In the genomic region with DNA sequence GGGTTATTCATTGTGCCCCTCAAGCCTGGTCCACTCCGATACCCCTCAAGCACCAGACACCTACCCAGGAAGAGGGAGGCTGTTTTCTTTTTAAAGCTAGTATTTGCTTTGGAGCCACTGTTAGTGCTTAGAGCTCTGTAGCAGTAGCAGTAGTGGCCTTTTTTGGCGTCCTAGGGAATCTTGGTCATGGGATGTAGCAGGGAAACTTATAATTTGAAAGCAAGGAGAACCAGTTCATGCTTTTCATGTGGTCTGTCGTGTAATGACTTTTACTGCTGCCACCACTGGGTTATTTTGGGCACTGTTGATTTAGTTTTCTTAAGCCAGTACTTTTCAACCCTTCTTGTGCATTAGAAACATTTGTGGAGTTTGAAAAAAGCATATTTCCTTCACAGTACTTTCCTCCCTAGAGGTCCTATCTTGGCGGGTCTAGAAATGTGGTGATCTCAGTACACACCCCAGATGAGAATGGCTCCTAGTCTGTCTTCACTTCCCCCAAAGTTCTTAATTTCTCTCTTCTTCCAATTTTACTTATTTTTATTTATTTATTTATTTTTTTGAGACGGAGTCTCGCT, we compare ENCODE assay signal across 27 cellular contexts. TPM values are rescaled to one million over a fixed set of nuclear protein-coding genes. Genes with fewer than 3 reads are reported as not detected.
DNase-seq lines count a peak whose midpoint lies in the region; ATAC-seq, FAIRE-seq and TF ChIP-seq lines count a peak whose summit lies in the region.
"Had no signal": no experiment of that assay in that cellular context is flagged by ENCODE, and none has a peak within 500 bp of the region (broad histone marks: within the 10 kb centered on the region; RNA-seq: fewer than 3 reads in every experiment).

No MANE protein-coding gene starts in this region.

- ATAC-seq in Right ventricle myocardium inferior = peak; percentile 77
- ATAC-seq in left cardiac atrium = peak; percentile 41 to 46
- peak; percentile 80 for ATAC-seq in aorta (ENCODE audit: low FRiP score)
- ATAC-seq in HG03457 (IDR thresholded peaks at IDR 0.05; ENCODE audit: unreplicated experiment) = no peak
- ATAC-seq: GM12878; naive thymus-derived CD8-positive, alpha-beta T cell; stimulated activated naive B cell treated with anti-CD40 and anti-IgM and Interleukin-4, amounts not matched to agents 10 μg/mL and 1 μg/mL and 100 μg/mL, for 72 hours had no signal

- H3K36me3 ChIP-seq in aorta (ENCODE audit: control insufficient read depth in 1 of 2, insufficient read depth in 2 of 2, low read length in 1 of 2) = no peaks in the 10 kb centered on the region

- H3K4me1 Mint-ChIP-seq in osteocyte (ENCODE audit: unreplicated experiment) = peaks cover 8% of the 10 kb centered on the region

- DNase-seq in Right ventricle myocardium inferior (ENCODE audit: missing footprints) (no peak), cardiac septum (ENCODE audit: low spot score) (no peak), left cardiac atrium (no peak), osteocyte (ENCODE audit: extremely low spot score, unreplicated experiment) (no peak), aorta (no peak), urothelium cell line (ENCODE audit: low spot score) (no peak), substantia nigra (lab: John Stamatoyannopoulos, UW) (no peak)
- DNase-seq: 8988T; activated CD8-positive, alpha-beta memory T cell treated with anti-CD3 and anti-CD28 coated beads for 24 hours; activated naive CD4-positive, alpha-beta T cell treated with anti-CD3 and anti-CD28 coated beads, Interleukin-2, amount 50 U/mL, for 16 hours; activated T-cell treated with anti-CD3 and anti-CD28 coated beads, Interleukin-2, amount 50 U/mL, for 48 hours; DMS79; effector CD4-positive, alpha-beta T cell; erythroblast; Karpas-422; naive thymus-derived CD8-positive, alpha-beta T cell; NCI-H1694; NCI-H2171 treated with DMSO at 0.1 percent for 48 hours; NCI-H526; stimulated activated CD4-positive, alpha-beta T cell treated with anti-CD3 and anti-CD28 coated beads, Interleukin-2, amount 100 ng/mL, for 24 hours; stimulated activated naive B cell treated with anti-CD40 and anti-IgM and Interleukin-4, amounts not matched to agents 10 μg/mL and 1 μg/mL and 100 μg/mL, for 72 hours; T1000; trophoblast cell had no signal

- no peaks in the 10 kb centered on the region for H3K9me3 ChIP-seq in aorta (ENCODE audit: control insufficient read depth, low read length)

- no peak overlapping the region for H3K4me3 ChIP-seq in aorta (ENCODE audit: low read length in 2 of 2)
- H3K4me3 ChIP-seq: GM12878, skin epidermis had no signal

- H3K36me3 Mint-ChIP-seq in osteocyte (ENCODE audit: unreplicated experiment) = peaks cover 5% of the 10 kb centered on the region

- no peak for FAIRE-seq in urothelium cell line (lab: Jason Lieb, UNC)
- FAIRE-seq: GM12878 had no signal

- H3K27ac ChIP-seq in aorta (ENCODE audit: low read depth in 1 of 2, low read length in 2 of 2) = peak overlapping the region in 1 of 2 donors; percentile 51
- no peak overlapping the region for H3K27ac ChIP-seq in substantia nigra (ENCODE audit: low read depth, low read length, poor library complexity, severe bottlenecking)

- intact Hi-C loops in Right ventricle myocardium inferior (cut with DNase I) = no loop called here
- intact Hi-C loops in cardiac septum (cut with DNase I) = loop anchor here (5.0 kb wide), 1 partner anchor 48 kb away; the partner anchor contains the start of gene MARK3
- intact Hi-C loops in left cardiac atrium (cut with DNase I) = no loop called here
- intact Hi-C loops in aorta (cut with DNase I) = loop anchor here (5.0 kb wide), 2 partner anchors 38 to 48 kb away; partner anchors contain the start of gene MARK3 (in 1 of the 2)

- H3K27ac Mint-ChIP-seq in osteocyte (ENCODE audit: unreplicated experiment) = peak overlapping the region; percentile 35
- H3K27ac Mint-ChIP-seq: B cell; stimulated activated naive B cell treated with anti-CD40 and anti-IgM and Interleukin-4, amounts not matched to agents 10 μg/mL and 1 μg/mL and 100 μg/mL, for 72 hours had no signal

- no peaks in the 10 kb centered on the region for H3K27me3 Mint-ChIP-seq in osteocyte (ENCODE audit: unreplicated experiment)
- H3K27me3 Mint-ChIP-seq: B cell; naive thymus-derived CD8-positive, alpha-beta T cell; stimulated activated naive B cell treated with anti-CD40 and anti-IgM and Interleukin-4, amounts not matched to agents 10 μg/mL and 1 μg/mL and 100 μg/mL, for 72 hours had no signal

- 35 to 36% methylated on average over 6 of the region's 6 CpGs for WGBS in aorta, 2 donors

- H3K27me3 ChIP-seq in aorta (ENCODE audit: control insufficient read depth in 1 of 2, insufficient read depth in 2 of 2, low read length in 1 of 2) = no peaks in the 10 kb centered on the region

- peaks cover 2 to 6% of the 10 kb centered on the region in 2 donors for H3K4me1 ChIP-seq in aorta (ENCODE audit: control insufficient read depth in 1 of 2, insufficient read depth in 2 of 2, low read length in 2 of 2)

- TF ChIP-seq CTCF in osteocyte (IDR thresholded peaks at IDR 0.05) = no peak

- H3K4me3 Mint-ChIP-seq in osteocyte (ENCODE audit: unreplicated experiment) = no peak overlapping the region
- H3K4me3 Mint-ChIP-seq: B cell; naive thymus-derived CD8-positive, alpha-beta T cell; stimulated activated naive B cell treated with anti-CD40 and anti-IgM and Interleukin-4, amounts not matched to agents 10 μg/mL and 1 μg/mL and 100 μg/mL, for 72 hours had no signal

- no peaks in the 10 kb centered on the region for H3K9me3 Mint-ChIP-seq in osteocyte (ENCODE audit: unreplicated experiment)
- H3K9me3 Mint-ChIP-seq: naive thymus-derived CD8-positive, alpha-beta T cell; stimulated activated naive B cell treated with anti-CD40 and anti-IgM and Interleukin-4, amounts not matched to agents 10 μg/mL and 1 μg/mL and 100 μg/mL, for 72 hours had no signal

RNA-seq across cellular contexts. Expression of gene MARK3, which starts 49.7 kb away (rescaled TPM):
- total RNA-seq in Right ventricle myocardium inferior (123 TPM), cardiac septum (69.4 TPM), left cardiac atrium (10 to 100 TPM; 68.7 to 81.7 TPM), osteocyte (81.7 and 84.2 TPM in 2 replicates), aorta (100 to 1,000 TPM in 1 of 2 donors, 10 to 100 TPM in 1; 77.3 to 121 TPM)
- 10 to 100 TPM; 21.7 to 94.6 TPM for polyA plus RNA-seq in aorta

Comparison
In these comparisons a context has a peak if more than half of its experiments do, and no peak if none do; other contexts are left out.
1. intact Hi-C loops: an anchor here in cardiac septum (5.0 kb wide) and aorta (5.0 kb wide); none called in Right ventricle myocardium inferior and left cardiac atrium.